In genomic region chr2:15593327-15593705, GRCh38 we compare ENCODE assay signal across 9 cellular contexts. TPM values are rescaled to one million over a fixed set of nuclear protein-coding genes. Genes with fewer than 3 reads are reported as not detected.
DNase-seq lines count a peak whose midpoint lies in the region; ATAC-seq and TF ChIP-seq lines count a peak whose summit lies in the region.
"Had no signal": no experiment of that assay in that cellular context is flagged by ENCODE, and none has a peak within 500 bp of the region (broad histone marks: within the 10 kb centered on the region; RNA-seq: fewer than 3 reads in every experiment).

No MANE protein-coding gene starts in this region.

- no peaks in the 10 kb centered on the region for H4K20me1 ChIP-seq in SU-DHL-6 (ENCODE audit: low read depth, low read length)
- H4K20me1 ChIP-seq in fibroblast of lung (ENCODE audit: control insufficient read depth, extremely low read depth, insufficient read depth, low read length): no peaks in the 10 kb centered on the region

- no peaks in the 10 kb centered on the region for H3K27me3 Mint-ChIP-seq in activated T-cell treated with anti-CD3 and anti-CD28 coated beads, Interleukin-2, amount 50 U/mL, for 4 hours (ENCODE audit: low read depth)

- H3K79me2 ChIP-seq in SU-DHL-6 (ENCODE audit: insufficient read depth, low read length) (peaks cover 51% of the 10 kb centered on the region), fibroblast of lung (ENCODE audit: control insufficient read depth, insufficient read depth, low read length) (peaks cover 38% of the 10 kb centered on the region)

- H3K36me3 Mint-ChIP-seq in activated T-cell treated with anti-CD3 and anti-CD28 coated beads, Interleukin-2, amount 50 U/mL, for 4 hours (ENCODE audit: insufficient read depth): peaks cover 25% of the 10 kb centered on the region
- peaks cover 50% of the 10 kb centered on the region for H3K36me3 Mint-ChIP-seq in stimulated activated effector memory CD8-positive, alpha-beta T cell treated with anti-CD3 and anti-CD28 coated beads, Interleukin-12 subunit alpha, Interleukin-12 subunit beta, amount 100 ng/mL, for 72 hours

- peak overlapping the region; percentile 98 for H3K27ac Mint-ChIP-seq in stimulated activated effector memory CD8-positive, alpha-beta T cell treated with anti-CD3 and anti-CD28 coated beads, Interleukin-12 subunit alpha, Interleukin-12 subunit beta, amount 100 ng/mL, for 72 hours

- H3K36me3 ChIP-seq in SU-DHL-6 (ENCODE audit: low read length) (peaks cover 31% of the 10 kb centered on the region), fibroblast of lung (ENCODE audit: control insufficient read depth, insufficient read depth, low read length) (peaks cover 10% of the 10 kb centered on the region)

- H3K9me3 ChIP-seq in SU-DHL-6 (ENCODE audit: insufficient read depth, low read length) (no peaks in the 10 kb centered on the region), fibroblast of lung (ENCODE audit: control insufficient read depth, insufficient read depth, low read depth, low read length) (no peaks in the 10 kb centered on the region)

- H3K9me2 ChIP-seq in SU-DHL-6 (replicated peaks; ENCODE audit: insufficient read depth, low read length): no peaks in the 10 kb centered on the region

- peaks cover 5% of the 10 kb centered on the region; the same call in 1 of the 2 replicates for H3F3A ChIP-seq in SU-DHL-6 (ENCODE audit: insufficient read depth)

- no peaks in the 10 kb centered on the region for H3K27me3 ChIP-seq in SU-DHL-6 (ENCODE audit: low read length)
- H3K27me3 ChIP-seq in fibroblast of lung (ENCODE audit: control insufficient read depth, insufficient read depth, low read length): no peaks in the 10 kb centered on the region

- peaks cover 5% of the 10 kb centered on the region for H3K4me1 ChIP-seq in fibroblast of lung (ENCODE audit: control insufficient read depth, extremely low read depth, insufficient read depth, low read length)

- H3K9me3 Mint-ChIP-seq in activated T-cell treated with anti-CD3 and anti-CD28 coated beads, Interleukin-2, amount 50 U/mL, for 4 hours: no peaks in the 10 kb centered on the region
- H3K9me3 Mint-ChIP-seq in stimulated activated effector memory CD8-positive, alpha-beta T cell treated with anti-CD3 and anti-CD28 coated beads, Interleukin-12 subunit alpha, Interleukin-12 subunit beta, amount 100 ng/mL, for 72 hours: no peaks in the 10 kb centered on the region

- H3K4me2 ChIP-seq in SU-DHL-6 (ENCODE audit: low read depth, low read length, poor library complexity, severe bottlenecking): peak overlapping the region; percentile 96
- H3K4me2 ChIP-seq in fibroblast of lung (ENCODE audit: extremely low read depth, insufficient read depth, low read length): peak overlapping the region; percentile 64

- ATAC-seq in activated T-cell treated with anti-CD3 and anti-CD28 coated beads, Interleukin-2, amount 50 U/mL, for 4 hours: no peak
- no peak for ATAC-seq in stimulated activated effector memory CD8-positive, alpha-beta T cell treated with anti-CD3 and anti-CD28 coated beads, Interleukin-12 subunit alpha, Interleukin-12 subunit beta, amount 100 ng/mL, for 72 hours
- no peak for ATAC-seq in HG03469 (IDR thresholded peaks at IDR 0.05; ENCODE audit: unreplicated experiment)
- ATAC-seq in HG03097 (IDR thresholded peaks at IDR 0.05; ENCODE audit: low FRiP score, unreplicated experiment): no peak

- no peak for TF ChIP-seq CTCF in SU-DHL-6 (IDR thresholded peaks at IDR 0.05; ENCODE audit: insufficient read depth, low read length, poor library complexity, severe bottlenecking)
- TF ChIP-seq CTCF in fibroblast of lung (conservative IDR thresholded peaks at IDR 0.05 in 1 of 2, IDR thresholded peaks at IDR 0.05 in 1 of 2; ENCODE audit: low read depth in 1 of 2, low read length in 2 of 2): no peak

- H2AFZ ChIP-seq in SU-DHL-6 (ENCODE audit: low read depth, low read length, severe bottlenecking): no peak overlapping the region
- no peak overlapping the region for H2AFZ ChIP-seq in fibroblast of lung (ENCODE audit: low read length)

- peak overlapping the region; percentile 93 for H3K4me3 Mint-ChIP-seq in activated T-cell treated with anti-CD3 and anti-CD28 coated beads, Interleukin-2, amount 50 U/mL, for 4 hours
- peak overlapping the region; percentile 92 for H3K4me3 Mint-ChIP-seq in stimulated activated effector memory CD8-positive, alpha-beta T cell treated with anti-CD3 and anti-CD28 coated beads, Interleukin-12 subunit alpha, Interleukin-12 subunit beta, amount 100 ng/mL, for 72 hours

- H3K4me3 ChIP-seq in SU-DHL-6 (ENCODE audit: insufficient read depth, low read length, poor library complexity, severe bottlenecking) (peak overlapping the region; percentile 76), fibroblast of lung (replicated peaks in 1 of 4; ENCODE audit: control extremely low read depth in 1 of 4, insufficient read depth in 1 of 4, low read depth in 3 of 4, low read length in 4 of 4) (peak overlapping the region in 3 of 4 experiments; percentile 55 to 99 (median 87))

- H3K9ac ChIP-seq in SU-DHL-6 (ENCODE audit: low read length): peak overlapping the region; percentile 96; the same call in 1 of the 2 replicates
- H3K9ac ChIP-seq in fibroblast of lung (ENCODE audit: insufficient read depth, low read length): no peak overlapping the region

- peaks cover 35% of the 10 kb centered on the region for H3K4me1 Mint-ChIP-seq in activated T-cell treated with anti-CD3 and anti-CD28 coated beads, Interleukin-2, amount 50 U/mL, for 4 hours (ENCODE audit: low read depth)
- H3K4me1 Mint-ChIP-seq in stimulated activated effector memory CD8-positive, alpha-beta T cell treated with anti-CD3 and anti-CD28 coated beads, Interleukin-12 subunit alpha, Interleukin-12 subunit beta, amount 100 ng/mL, for 72 hours: peaks cover 15% of the 10 kb centered on the region

- no peak overlapping the region for H3K27ac ChIP-seq in SU-DHL-6 (ENCODE audit: low read depth, low read length)
- H3K27ac ChIP-seq in fibroblast of lung (ENCODE audit: insufficient read depth, low read length): no peak overlapping the region

- DNase-seq in activated T-cell treated with anti-CD3 and anti-CD28 coated beads, Interleukin-2, amount 50 U/mL, for 4 hours: no peak
- DNase-seq in activated T-cell treated with anti-CD3 and anti-CD28 coated beads for 4 hours (no peak), fibroblast of lung (ENCODE audit: low read depth in 2 of 2) (no peak), amygdala (lab: John Stamatoyannopoulos, UW) (no peak)
- no peak for DNase-seq in stimulated activated effector memory CD8-positive, alpha-beta T cell treated with anti-CD3 and anti-CD28 coated beads, Interleukin-12 subunit alpha, Interleukin-12 subunit beta, amount 100 ng/mL, for 72 hours (ENCODE audit: low spot score in 2 of 2)
- DNase-seq: NCI-H2029 had no signal

RNA-seq across cellular contexts. Expression of gene DDX1, which starts 1.6 kb away (rescaled TPM):
- total RNA-seq in activated T-cell treated with anti-CD3 and anti-CD28 coated beads, Interleukin-2, amount 50 U/mL, for 4 hours: 100 to 1,000 TPM; 121 to 174 (median 128) TPM
- 51.9 and 54.3 TPM in 2 replicates for total RNA-seq in fibroblast of lung
- 136 and 176 TPM in 2 replicates for polyA plus RNA-seq in fibroblast of lung
- 105 and 118 TPM in 2 replicates for polyA plus RNA-seq in fibroblast of lung (2012)
- 5.7 and 7.9 TPM in 2 replicates for polyA minus RNA-seq in fibroblast of lung (ENCODE audit: low replicate concordance)

RNA-seq across cellular contexts. Expression of gene NBAS, which starts 32.2 kb away (rescaled TPM):
- total RNA-seq in activated T-cell treated with anti-CD3 and anti-CD28 coated beads, Interleukin-2, amount 50 U/mL, for 4 hours: 10 to 100 TPM; 28.5 to 30.4 (median 29.7) TPM
- 124 and 133 TPM in 2 replicates for total RNA-seq in fibroblast of lung
- polyA plus RNA-seq in fibroblast of lung: 23.9 and 27.0 TPM in 2 replicates
- 31.1 and 32.4 TPM in 2 replicates for polyA plus RNA-seq in fibroblast of lung (2012)
- 49.7 and 73.5 TPM in 2 replicates for polyA minus RNA-seq in fibroblast of lung (ENCODE audit: low replicate concordance)
